20 cellular contexts compared by ENCODE assay signal in genomic region chr1:84353665-84354064, GRCh38. TPM values are rescaled to one million over a fixed set of nuclear protein-coding genes. Genes with fewer than 3 reads are reported as not detected.
A peak's percentile ranks its signal among the peaks of the same experiment; 100 is the strongest.
DNase-seq lines count a peak whose midpoint lies in the region; ATAC-seq and TF ChIP-seq lines count a peak whose summit lies in the region.
"Had no signal": no experiment of that assay in that cellular context is flagged by ENCODE, and none has a peak within 500 bp of the region (broad histone marks: within the 10 kb centered on the region; RNA-seq: fewer than 3 reads in every experiment).

No MANE protein-coding gene starts in this region.

- TF ChIP-seq CTCF in fibroblast of mammary gland (conservative IDR thresholded peaks at IDR 0.05; ENCODE audit: control insufficient read depth, insufficient read depth, low read depth, low read length): no peak

- no peak for ATAC-seq in HG02981 (IDR thresholded peaks at IDR 0.05; ENCODE audit: unreplicated experiment)
- ATAC-seq: activated T-cell treated with anti-CD3 and anti-CD28 coated beads, Interleukin-2, amount 50 U/mL, for 72 hours; body of pancreas had no signal

- DNase-seq in Daoy (ENCODE audit: low read depth) (peak; percentile 14), NCI-H446 treated with DMSO at 0.1 percent for 48 hours (lab: John Stamatoyannopoulos, UW) (peak; percentile 76), fibroblast of mammary gland (ENCODE audit: low read depth) (peak; percentile 74), pons (ENCODE audit: low spot score) (peak; percentile 24), NCI-H146 treated with DMSO at 0.1 percent for 48 hours (lab: John Stamatoyannopoulos, UW; ENCODE audit: unreplicated experiment) (no peak), dedifferentiated amniotic fluid mesenchymal stem cell (ENCODE audit: extremely low spot score) (no peak), NCI-H748 treated with DMSO at 0.1 percent for 48 hours (lab: John Stamatoyannopoulos, UW) (no peak)
- DNase-seq: activated T-cell treated with anti-CD3 and anti-CD28 coated beads, Interleukin-2, amount 50 U/mL, for 72 hours; AML-193; body of pancreas; COR-L47; GOT3; left cardiac atrium; NCI-H1417 treated with DMSO at 0.1 percent for 48 hours; NK-92 treated with Interleukin-12 subunit alpha and Interleukin-12 subunit beta, amount 100 ng/mL, for 24 hours; stimulated activated CD4-positive, alpha-beta T cell treated with anti-CD3 and anti-CD28 coated beads, Interleukin-12 subunit alpha, Interleukin-12 subunit beta, amount 100 ng/mL, for 4 hours had no signal

- no peak overlapping the region for H3K4me3 ChIP-seq in fibroblast of mammary gland (ENCODE audit: control insufficient read depth, low read depth, low read length)
- H3K4me3 ChIP-seq: body of pancreas, vagina had no signal

RNA-seq across cellular contexts. Expression of gene DNASE2B, which starts 44.6 kb away (rescaled TPM):
- total RNA-seq in Daoy (2014; rRNA removed; shearing (Covaris generic)): not detected in 2 replicates
- total RNA-seq: activated T-cell treated with anti-CD3 and anti-CD28 coated beads, Interleukin-2, amount 50 U/mL, for 72 hours; body of pancreas; glomerular endothelial cell; left cardiac atrium; neural crest cell; vagina had no signal

RNA-seq across cellular contexts. Expression of gene SAMD13, which starts 52.2 kb away (rescaled TPM):
- 1.9 and 5.9 TPM in 2 replicates for total RNA-seq in Daoy (2014; rRNA removed; shearing (Covaris generic))
- total RNA-seq: vagina had no signal

Comparison
In these comparisons a context has a peak if more than half of its experiments do, and no peak if none do; other contexts are left out.
1. DNase-seq: peak in Daoy (single experiment), NCI-H446 treated with DMSO at 0.1 percent for 48 hours (single experiment), fibroblast of mammary gland (single experiment) and pons (single experiment); none in NCI-H146 treated with DMSO at 0.1 percent for 48 hours (single experiment), dedifferentiated amniotic fluid mesenchymal stem cell (single experiment) and NCI-H748 treated with DMSO at 0.1 percent for 48 hours (single experiment).